ENCODE assay signal across 1 cellular context in genomic region chr18:32769242-32770180, GRCh38.
TF ChIP-seq lines count a peak whose summit lies in the region.

No MANE protein-coding gene starts in this region.

TF ChIP-seq in HepG2, 621 proteins besides CTCF, POLR2A, EP300 and RAD21 (continued from another document and continues in another):
- TF ChIP-seq ZGPAT (CRISPR knock-in tag; IDR thresholded peaks at IDR 0.05): 0 out of 2 replicates have a peak, but pooled peaks have one; percentile 18
- 0 out of 2 replicates have a peak, but pooled peaks have one; percentile 50 for TF ChIP-seq CC2D1A (CRISPR knock-in tag; IDR thresholded peaks at IDR 0.05)
- 0 out of 2 replicates have a peak, but pooled peaks have one; percentile 56 for TF ChIP-seq ZBTB38 (CRISPR knock-in tag; IDR thresholded peaks at IDR 0.05)
- TF ChIP-seq ZKSCAN5 (CRISPR knock-in tag; IDR thresholded peaks at IDR 0.05): no peak
- TF ChIP-seq ZNF317 (CRISPR knock-in tag; IDR thresholded peaks at IDR 0.05): 0 out of 2 replicates have a peak, but pooled peaks have one; percentile 2
- peak; percentile 15 for TF ChIP-seq MED8 (CRISPR knock-in tag; IDR thresholded peaks at IDR 0.05; ENCODE audit: insufficient replicate concordance)
- TF ChIP-seq ZBED4 (CRISPR knock-in tag; IDR thresholded peaks at IDR 0.05; ENCODE audit: borderline replicate concordance): 0 out of 2 replicates have a peak, but pooled peaks have one; percentile 32
- no peak for TF ChIP-seq HNF1B (CRISPR knock-in tag; IDR thresholded peaks at IDR 0.05)
- TF ChIP-seq ERF (CRISPR knock-in tag; IDR thresholded peaks at IDR 0.05): peak; percentile 40; the same call in 1 of the 2 replicates
- peak; percentile 16; the same call in 1 of the 2 replicates for TF ChIP-seq SOX13 (IDR thresholded peaks at IDR 0.05)
- peak in 1 of 2 experiments; percentile 28; a peak in 1 of 4 replicates for TF ChIP-seq SOX13 (CRISPR knock-in tag; conservative IDR thresholded peaks at IDR 0.05 in 1 of 2, IDR thresholded peaks at IDR 0.05 in 1 of 2)
- TF ChIP-seq ZNF710 (CRISPR knock-in tag; IDR thresholded peaks at IDR 0.05; ENCODE audit: borderline replicate concordance): 0 out of 2 replicates have a peak, but pooled peaks have one; percentile 29
- TF ChIP-seq ZNF501 (CRISPR knock-in tag; IDR thresholded peaks at IDR 0.05): no peak
- TF ChIP-seq ZNF780A (CRISPR knock-in tag; IDR thresholded peaks at IDR 0.05): no peak
- TF ChIP-seq ZNF75D (CRISPR knock-in tag; IDR thresholded peaks at IDR 0.05; ENCODE audit: borderline replicate concordance): no peak
- peak; percentile 11; the same call in 1 of the 2 replicates for TF ChIP-seq HDAC2 (CRISPR knock-in tag; IDR thresholded peaks at IDR 0.05)
- peak; percentile 70 for TF ChIP-seq KDM5A (IDR thresholded peaks at IDR 0.05; ENCODE audit: borderline replicate concordance, low read length)
- peak; percentile 5; the same call in 1 of the 2 replicates for TF ChIP-seq DMAP1 (CRISPR knock-in tag; IDR thresholded peaks at IDR 0.05)
- TF ChIP-seq HMGXB4 (CRISPR knock-in tag; IDR thresholded peaks at IDR 0.05; ENCODE audit: borderline replicate concordance in 1 of 2, low read depth in 1 of 2): peak; percentile 1 to 79
- peak; percentile 44 for TF ChIP-seq ZNF574 (CRISPR knock-in tag; IDR thresholded peaks at IDR 0.05)
- TF ChIP-seq THAP9 (CRISPR knock-in tag; IDR thresholded peaks at IDR 0.05; ENCODE audit: borderline replicate concordance): no peak; the same call in 1 of the 2 replicates
- TF ChIP-seq NFIB (CRISPR knock-in tag; IDR thresholded peaks at IDR 0.05; ENCODE audit: borderline replicate concordance): 0 out of 2 replicates have a peak, but pooled peaks have one; percentile 66
- no peak; the same call in 1 of the 2 replicates for TF ChIP-seq HOXA9 (CRISPR knock-in tag; IDR thresholded peaks at IDR 0.05; ENCODE audit: borderline replicate concordance)
- TF ChIP-seq REST (IDR thresholded peaks at IDR 0.05; ENCODE audit: borderline replicate concordance in 1 of 2, low read depth in 1 of 2, low read length in 2 of 2): no peak; a peak in 1 of 4 replicates
- TF ChIP-seq ZFY (CRISPR knock-in tag; IDR thresholded peaks at IDR 0.05): peak; percentile 15; the same call in 1 of the 2 replicates
- TF ChIP-seq BORCS8-MEF2B (CRISPR knock-in tag; IDR thresholded peaks at IDR 0.05): peak; percentile 69; the same call in 1 of the 2 replicates
- TF ChIP-seq KMT2A (CRISPR knock-in tag; IDR thresholded peaks at IDR 0.05): peak; percentile 50
- peak; percentile 82; the same call in 1 of the 2 replicates for TF ChIP-seq SIN3A (IDR thresholded peaks at IDR 0.05; ENCODE audit: borderline replicate concordance, low read depth, low read length)
- TF ChIP-seq ZSCAN29 (CRISPR knock-in tag; conservative IDR thresholded peaks at IDR 0.05): peak; percentile 37; the same call in 1 of the 2 replicates
- no peak for TF ChIP-seq NONO (IDR thresholded peaks at IDR 0.05)
- TF ChIP-seq NONO (CRISPR knock-in tag; conservative IDR thresholded peaks at IDR 0.05): peak; percentile 68
- peak; percentile 14 for TF ChIP-seq ZNF543 (CRISPR knock-in tag; IDR thresholded peaks at IDR 0.05)
